Comparison of ENCODE assay signal across 18 cellular contexts in genomic region chr13:23616228-23616627, GRCh38.
"Had no signal": no experiment of that assay in that cellular context is flagged by ENCODE, and none has a peak within 500 bp of the region (broad histone marks: within the 10 kb centered on the region; RNA-seq: fewer than 3 reads in every experiment).

No MANE protein-coding gene starts in this region.

- H3K9me3 ChIP-seq: heart left ventricle, pancreas, stomach, thoracic aorta, transverse colon had no signal

- H3K4me1 ChIP-seq: pancreas, transverse colon had no signal

- H3K36me3 Mint-ChIP-seq: natural killer cell had no signal

- H3K4me3 ChIP-seq: coronary artery, heart left ventricle, pancreas, stomach, thoracic aorta, transverse colon had no signal

- H3K27me3 ChIP-seq: heart left ventricle, pancreas, stomach, transverse colon had no signal

- FAIRE-seq: endothelial cell of umbilical vein, frontal cortex, pancreas had no signal

- DNase-seq: effector CD4-positive, alpha-beta T cell; endodermal cell; erythroblast; heart left ventricle; hippocampal formation; mammary epithelial cell; natural killer cell; occipital lobe; pancreas; stimulated activated CD4-positive, alpha-beta T cell treated with anti-CD3 and anti-CD28 coated beads, Interleukin-12 subunit alpha, Interleukin-12 subunit beta, amount 100 ng/mL, for 4 hours; stimulated activated naive CD4-positive, alpha-beta T cell; stomach; transverse colon had no signal

- H3K4me3 Mint-ChIP-seq: endodermal cell, natural killer cell had no signal

- ATAC-seq: heart left ventricle, natural killer cell, sciatic nerve had no signal

- H3K36me3 ChIP-seq: pancreas, thoracic aorta, transverse colon had no signal

- H3K9me3 Mint-ChIP-seq: natural killer cell had no signal

- H3K27ac ChIP-seq: coronary artery, pancreas, stomach, thoracic aorta, transverse colon had no signal

- H3K27ac Mint-ChIP-seq: endodermal cell, natural killer cell had no signal
